29 cellular contexts compared by ENCODE assay signal in genomic region chr2:46800218-46800617, GRCh38.
A peak's percentile ranks its signal among the peaks of the same experiment; 100 is the strongest.
DNase-seq lines count a peak whose midpoint lies in the region; ATAC-seq and TF ChIP-seq lines count a peak whose summit lies in the region.
"Had no signal": no experiment of that assay in that cellular context is flagged by ENCODE, and none has a peak within 500 bp of the region (broad histone marks: within the 10 kb centered on the region; RNA-seq: fewer than 3 reads in every experiment).

No MANE protein-coding gene starts in this region.

- DNase-seq in breast epithelium (ENCODE audit: low spot score in 2 of 2) (no peak), MCF 10A (ENCODE audit: unreplicated experiment) (no peak), astrocyte of the spinal cord (ENCODE audit: low read depth, low spot score) (peak; percentile 45), left colon (no peak), type B pancreatic cell (ENCODE audit: extremely low spot score, unreplicated experiment) (no peak), C1 segment of cervical spinal cord (lab: John Stamatoyannopoulos, UW) (no peak), NCI-H187 treated with DMSO at 0.1 percent for 48 hours (lab: John Stamatoyannopoulos, UW) (no peak)
- no peak for DNase-seq in stimulated activated CD4-positive, alpha-beta T cell treated with anti-CD3 and anti-CD28 coated beads, Interleukin-2, amount 100 ng/mL, for 24 hours
- DNase-seq: 8988T; activated CD4-positive, alpha-beta T cell treated with anti-CD3 and anti-CD28 coated beads for 36 hours; activated CD8-positive, alpha-beta memory T cell treated with anti-CD3 and anti-CD28 coated beads for 24 hours; activated naive CD4-positive, alpha-beta T cell treated with Interleukin-2 at 50 U/mL for 16 hours; activated T-cell treated with anti-CD3 and anti-CD28 coated beads, Interleukin-2, amount 50 U/mL, for 1 hour; BE2C; DND-41; H7; Karpas-422; left ventricle myocardium superior; NCI-H1694 treated with DMSO at 0.1 percent for 48 hours; NCI-H2171 treated with DMSO at 0.1 percent for 48 hours; NCI-H526; right lobe of liver; SIG-M5; stimulated activated naive CD8-positive, alpha-beta T cell treated with anti-CD3 and anti-CD28 coated beads, Interleukin-15, amount 100 ng/mL, for 72 hours; T-helper 1 cell had no signal

- H3K4me3 Mint-ChIP-seq in MCF 10A (ENCODE audit: unreplicated experiment) (no peak overlapping the region), type B pancreatic cell (no peak overlapping the region)
- H3K4me3 Mint-ChIP-seq: activated CD4-positive, alpha-beta T cell treated with anti-CD3 and anti-CD28 coated beads for 36 hours; natural killer cell treated with Interleukin-12 subunit alpha and Interleukin-12 subunit beta and Interleukin-15 and Interleukin-18, amount 100 ng/mL, for 72 hours; stimulated activated naive CD8-positive, alpha-beta T cell treated with anti-CD3 and anti-CD28 coated beads, Interleukin-15, amount 100 ng/mL, for 72 hours had no signal

- no peak for TF ChIP-seq CTCF in breast epithelium (IDR thresholded peaks at IDR 0.05)
- TF ChIP-seq CTCF in MCF 10A (IDR thresholded peaks at IDR 0.05; ENCODE audit: unreplicated experiment) = no peak
- no peak for TF ChIP-seq CTCF in astrocyte of the spinal cord (IDR thresholded peaks at IDR 0.05; ENCODE audit: low read depth, low read length)
- TF ChIP-seq CTCF in type B pancreatic cell (conservative IDR thresholded peaks at IDR 0.05) = no peak

- ATAC-seq in left colon = peak; percentile 65
- ATAC-seq: activated CD4-positive, alpha-beta T cell treated with anti-CD3 and anti-CD28 coated beads for 36 hours; left ventricle myocardium superior; right lobe of liver; stimulated activated naive CD8-positive, alpha-beta T cell treated with anti-CD3 and anti-CD28 coated beads, Interleukin-15, amount 100 ng/mL, for 72 hours had no signal

- H3K4me3 ChIP-seq in breast epithelium (no peak overlapping the region), astrocyte of the spinal cord (ENCODE audit: low read depth, low read length) (no peak overlapping the region)
- H3K4me3 ChIP-seq: hepatocyte, right lobe of liver, upper lobe of left lung had no signal

- in situ Hi-C loops in astrocyte of the spinal cord (cut with HindIII; ENCODE audit: low sequenced_read_pairs) = no loop called here

- H3K27me3 ChIP-seq in breast epithelium = no peaks in the 10 kb centered on the region
- H3K27me3 ChIP-seq: hepatocyte, right lobe of liver, upper lobe of left lung had no signal

- H3K4me1 ChIP-seq in breast epithelium = peaks cover 4 to 5% of the 10 kb centered on the region in 2 donors
- H3K4me1 ChIP-seq: BE2C, parathyroid adenoma, right lobe of liver had no signal

- H3K9me3 Mint-ChIP-seq in MCF 10A (ENCODE audit: unreplicated experiment) (no peaks in the 10 kb centered on the region), type B pancreatic cell (no peaks in the 10 kb centered on the region)
- H3K9me3 Mint-ChIP-seq: natural killer cell treated with Interleukin-12 subunit alpha and Interleukin-12 subunit beta and Interleukin-15 and Interleukin-18, amount 100 ng/mL, for 72 hours; stimulated activated naive CD8-positive, alpha-beta T cell treated with anti-CD3 and anti-CD28 coated beads, Interleukin-15, amount 100 ng/mL, for 72 hours had no signal

- BruUV-seq in MCF 10A (replicated peaks; lab: Mats Ljungman, UMichigan) = no TSS peak

- TF ChIP-seq POLR2A in breast epithelium (IDR thresholded peaks at IDR 0.05) = no peak

- H3K27ac Mint-ChIP-seq in MCF 10A (ENCODE audit: low read depth, unreplicated experiment) (no peak overlapping the region), type B pancreatic cell (peak overlapping the region; percentile 18)
- H3K27ac Mint-ChIP-seq: activated CD4-positive, alpha-beta T cell treated with anti-CD3 and anti-CD28 coated beads for 36 hours; natural killer cell treated with Interleukin-12 subunit alpha and Interleukin-12 subunit beta and Interleukin-15 and Interleukin-18, amount 100 ng/mL, for 72 hours had no signal

- H3K36me3 Mint-ChIP-seq in MCF 10A (ENCODE audit: insufficient read depth, unreplicated experiment) = peaks cover 5% of the 10 kb centered on the region
- no peaks in the 10 kb centered on the region for H3K36me3 Mint-ChIP-seq in type B pancreatic cell
- H3K36me3 Mint-ChIP-seq: natural killer cell treated with Interleukin-12 subunit alpha and Interleukin-12 subunit beta and Interleukin-15 and Interleukin-18, amount 100 ng/mL, for 72 hours had no signal

- H3K36me3 ChIP-seq in breast epithelium = no peaks in the 10 kb centered on the region
- H3K36me3 ChIP-seq: BE2C, right lobe of liver, upper lobe of left lung had no signal

- CTCF ChIA-PET in MCF 10A (lab: Yijun Ruan, JAX) = interaction anchor here (0.7 to 1.5 kb wide), 2 partner anchors 9 to 23 kb away, joined by 3 read pairs; no protein-coding TSS in a partner anchor

- H3K27ac ChIP-seq in breast epithelium = peak overlapping the region; percentile 91
- H3K27ac ChIP-seq: hepatocyte, parathyroid adenoma, right lobe of liver, upper lobe of left lung had no signal

- intact Hi-C loops in breast epithelium (cut with DNase I; ENCODE audit: low total_unique reads) = no loop called here
- intact Hi-C loops in MCF 10A (cut with micrococcal nuclease) = no loop called here
- intact Hi-C loops in left colon (cut with DNase I, micrococcal nuclease) = loop anchor here in 1 of 2 donors (10.0 kb wide), 1 partner anchor 75 kb away; no protein-coding TSS in a partner anchor

- no peaks in the 10 kb centered on the region for H3K9me3 ChIP-seq in breast epithelium
- H3K9me3 ChIP-seq: BE2C, right lobe of liver, upper lobe of left lung had no signal

- H3K4me1 Mint-ChIP-seq in MCF 10A (ENCODE audit: insufficient read depth, unreplicated experiment) = peaks cover 32% of the 10 kb centered on the region
- peaks cover 23% of the 10 kb centered on the region for H3K4me1 Mint-ChIP-seq in type B pancreatic cell (ENCODE audit: unreplicated experiment)
- H3K4me1 Mint-ChIP-seq: activated CD4-positive, alpha-beta T cell treated with anti-CD3 and anti-CD28 coated beads for 36 hours; stimulated activated naive CD8-positive, alpha-beta T cell treated with anti-CD3 and anti-CD28 coated beads, Interleukin-15, amount 100 ng/mL, for 72 hours had no signal

- H3K27me3 Mint-ChIP-seq in MCF 10A (ENCODE audit: insufficient read depth, unreplicated experiment) (no peaks in the 10 kb centered on the region), type B pancreatic cell (peaks cover 7% of the 10 kb centered on the region)
- H3K27me3 Mint-ChIP-seq: activated CD4-positive, alpha-beta T cell treated with anti-CD3 and anti-CD28 coated beads for 36 hours; stimulated activated naive CD8-positive, alpha-beta T cell treated with anti-CD3 and anti-CD28 coated beads, Interleukin-15, amount 100 ng/mL, for 72 hours had no signal

- POLR2A ChIA-PET in MCF 10A (lab: Yijun Ruan, JAX) = interaction anchor here (1.0 to 1.3 kb wide), 2 partner anchors 9 to 23 kb away, joined by 3 read pairs; no protein-coding TSS in a partner anchor
